ENCODE assay signal across 1 cellular context in genomic region chr20:44362466-44362940, GRCh38.
TF ChIP-seq lines count a peak whose summit lies in the region.

No MANE protein-coding gene starts in this region.

TF ChIP-seq in HEK293, 187 proteins besides CTCF, POLR2A, EP300 and RAD21 (continued from another document):
- TF ChIP-seq ZNF692 (tag by site-specific recombination; IDR thresholded peaks at IDR 0.05) (peak; percentile 73), SALL2 (tag by site-specific recombination; IDR thresholded peaks at IDR 0.05; ENCODE audit: borderline replicate concordance) (no peak), GLIS1 (tag by site-specific recombination; IDR thresholded peaks at IDR 0.05) (peak; percentile 33), SCRT2 (tag by site-specific recombination; IDR thresholded peaks at IDR 0.05) (peak; percentile 67), FEZF1 (tag by site-specific recombination; IDR thresholded peaks at IDR 0.05) (peak; percentile 44; the same call in 1 of the 2 replicates)
TF ChIP-seq in HEK293: peak in this region for 48.
